Comparison of ENCODE assay signal across 8 cellular contexts in the genomic region with DNA sequence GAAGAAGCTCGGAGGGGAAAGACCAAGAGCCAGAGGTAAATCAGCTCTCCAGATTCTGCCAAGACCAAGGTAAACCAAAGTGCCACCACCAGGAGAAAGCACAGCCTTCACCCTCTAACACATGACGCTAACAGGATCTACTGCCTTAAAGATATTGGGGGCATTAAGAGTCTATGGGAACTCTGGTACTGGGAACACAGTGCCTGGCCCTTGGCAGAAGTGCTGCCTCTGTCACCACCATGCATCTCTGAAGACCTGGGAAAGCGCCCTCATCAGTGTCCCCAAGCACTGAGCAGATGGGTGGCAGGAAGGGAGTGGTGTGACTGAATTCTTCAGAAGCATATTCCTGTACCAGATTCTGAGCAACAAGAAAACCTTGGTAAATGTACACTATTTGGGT. TPM values are rescaled to one million over a fixed set of nuclear protein-coding genes. Genes with fewer than 3 reads are reported as not detected.
DNase-seq lines count a peak whose midpoint lies in the region; ATAC-seq and TF ChIP-seq lines count a peak whose summit lies in the region.

No MANE protein-coding gene starts in this region.

- H3K9me3 Mint-ChIP-seq in activated CD4-positive, alpha-beta memory T cell treated with anti-CD3 and anti-CD28 coated beads for 36 hours, result no peaks in the 10 kb centered on the region

- H2AFZ ChIP-seq in HCT116 (ENCODE audit: low read depth, low read length, poor library complexity, severe bottlenecking), result no peak overlapping the region

- H3K27ac ChIP-seq in HCT116 (ENCODE audit: low read depth, low read length) (no peak overlapping the region), gastroesophageal sphincter (peak overlapping the region in 3 of 4 donors; percentile 85 to 90 (median 86)), gastrocnemius medialis (peak overlapping the region in 3 of 4 donors; percentile 74 to 85 (median 74))

- H3K36me3 ChIP-seq in HCT116 (ENCODE audit: control insufficient read depth in 1 of 2, insufficient read depth in 2 of 2, low read length in 2 of 2) (peaks cover 5 to 6% of the 10 kb centered on the region in 2 experiments; a peak in 2 of 4 replicates), gastroesophageal sphincter (peaks cover 0 to 31% of the 10 kb centered on the region in 2 donors), gastrocnemius medialis (no peaks in the 10 kb centered on the region)

- ATAC-seq in HCT116 (no peak), gastroesophageal sphincter (no peak), gastrocnemius medialis (no peak), HG02870 (IDR thresholded peaks at IDR 0.05; ENCODE audit: unreplicated experiment) (no peak), GM21717 (IDR thresholded peaks at IDR 0.05; ENCODE audit: unreplicated experiment) (no peak), GM21515 (IDR thresholded peaks at IDR 0.05; ENCODE audit: unreplicated experiment) (no peak)

- BruUV-seq in HCT116 (replicated peaks; lab: Mats Ljungman, UMichigan), result no TSS peak

- TF ChIP-seq RAD21 in HCT116 (IDR thresholded peaks at IDR 0.05; ENCODE audit: low read depth), result no peak

- no peak for DNase-seq in HCT116 (ENCODE audit: low read depth, low spot score)
- peak; percentile 12 for DNase-seq in activated CD4-positive, alpha-beta memory T cell treated with anti-CD3 and anti-CD28 coated beads for 36 hours
- DNase-seq in gastrocnemius medialis, result no peak
- DNase-seq in UCSD-AML1 (lab: John Stamatoyannopoulos, UW; ENCODE audit: unreplicated experiment), result no peak

- TF ChIP-seq CTCF in HCT116 (IDR thresholded peaks at IDR 0.05 in 2 of 3, conservative IDR thresholded peaks at IDR 0.05 in 1 of 3; ENCODE audit: borderline replicate concordance in 1 of 3, insufficient read depth in 1 of 3, low read depth in 2 of 3, low read length in 2 of 3), result no peak
- no peak for TF ChIP-seq CTCF in gastroesophageal sphincter (IDR thresholded peaks at IDR 0.05)
- no peak for TF ChIP-seq CTCF in gastrocnemius medialis (IDR thresholded peaks at IDR 0.05 in 4 of 5, conservative IDR thresholded peaks at IDR 0.05 in 1 of 5)

- RAD21 ChIA-PET in HCT116 (lab: Charles Lee; ENCODE audit: low non-redundant PET in 1 of 2, low total read pairs in 2 of 2, uncharacterized antibody in 2 of 2, unreplicated experiment in 2 of 2), result no interaction called here

- peak overlapping the region; percentile 95 for H3K4me2 ChIP-seq in HCT116 (ENCODE audit: low read length)

- H3K9me3 ChIP-seq in HCT116 (ENCODE audit: control insufficient read depth in 1 of 2, insufficient read depth in 1 of 2, low read depth in 1 of 2, low read length in 2 of 2) (no peaks in the 10 kb centered on the region), gastroesophageal sphincter (no peaks in the 10 kb centered on the region), gastrocnemius medialis (no peaks in the 10 kb centered on the region)

- peak overlapping the region; percentile 99 for H3K4me3 Mint-ChIP-seq in activated CD4-positive, alpha-beta memory T cell treated with anti-CD3 and anti-CD28 coated beads for 36 hours

- H3K4me1 Mint-ChIP-seq in activated CD4-positive, alpha-beta memory T cell treated with anti-CD3 and anti-CD28 coated beads for 36 hours (ENCODE audit: low read depth), result peaks cover 31% of the 10 kb centered on the region

- in situ Hi-C loops in gastrocnemius medialis (cut with MboI; ENCODE audit: low sequenced_read_pairs in 4 of 4), result no loop called here

- H4K20me1 ChIP-seq in HCT116 (ENCODE audit: insufficient read depth), result no peaks in the 10 kb centered on the region

- POLR2A ChIA-PET in HCT116 (lab: Charles Lee), result no interaction called here
- POLR2A ChIA-PET in activated CD4-positive, alpha-beta memory T cell treated with anti-CD3 and anti-CD28 coated beads for 36 hours (lab: Charles Lee), result no interaction called here

- H3K4me1 ChIP-seq in HCT116 (ENCODE audit: control insufficient read depth in 1 of 2, insufficient read depth in 2 of 2, low read length in 2 of 2) (peaks cover 12 to 27% of the 10 kb centered on the region in 2 experiments), gastroesophageal sphincter (peaks cover 3 to 29% (median 14%) of the 10 kb centered on the region in 3 donors), gastrocnemius medialis (peaks cover 8 to 23% of the 10 kb centered on the region in 2 donors)

- 80 to 93% methylated on average over 1 to 3 of the region's 3 CpGs for WGBS in gastroesophageal sphincter (ENCODE audit: low coverage in 1 of 2), 2 donors

- no peak for TF ChIP-seq POLR2A in HCT116 (IDR thresholded peaks at IDR 0.05; ENCODE audit: borderline replicate concordance, extremely low read depth, insufficient read depth, insufficient read length)
- TF ChIP-seq POLR2A in gastroesophageal sphincter (IDR thresholded peaks at IDR 0.05), result no peak
- no peak for TF ChIP-seq POLR2A in gastrocnemius medialis (IDR thresholded peaks at IDR 0.05)

- H3K9me2 ChIP-seq in HCT116 (ENCODE audit: insufficient read depth), result no peaks in the 10 kb centered on the region

- intact Hi-C loops in HCT116 (cut with micrococcal nuclease) (no loop called here), gastrocnemius medialis (cut with DNase I; ENCODE audit: low total_unique reads) (loop anchor here (5.0 kb wide), 1 partner anchor 512 kb away; the partner anchor contains the start of gene LCORL)
- intact Hi-C loops in activated CD4-positive, alpha-beta memory T cell treated with anti-CD3 and anti-CD28 coated beads for 36 hours (cut with micrococcal nuclease), result loop anchor here (2.0 kb wide), 1 partner anchor 512 kb away; no protein-coding TSS in a partner anchor

- H3K9ac ChIP-seq in HCT116 (ENCODE audit: low read length), result peak overlapping the region; percentile 84

- no peak for TF ChIP-seq EP300 in gastroesophageal sphincter (IDR thresholded peaks at IDR 0.05)

- H3K4me3 ChIP-seq in HCT116 (replicated peaks in 1 of 2; ENCODE audit: low read depth in 1 of 2, low read length in 2 of 2), result peak overlapping the region; percentile 80 to 93
- peak overlapping the region; percentile 82 to 95 for H3K4me3 ChIP-seq in gastroesophageal sphincter
- peak overlapping the region in 3 of 4 donors; percentile 69 to 96 (median 75) for H3K4me3 ChIP-seq in gastrocnemius medialis

- H3K27me3 ChIP-seq in HCT116 (ENCODE audit: insufficient read depth, low read length) (no peaks in the 10 kb centered on the region), gastroesophageal sphincter (no peaks in the 10 kb centered on the region), gastrocnemius medialis (no peaks in the 10 kb centered on the region)

- H3K36me3 Mint-ChIP-seq in activated CD4-positive, alpha-beta memory T cell treated with anti-CD3 and anti-CD28 coated beads for 36 hours, result peaks cover 19% of the 10 kb centered on the region

- no peaks in the 10 kb centered on the region for H3K27me3 Mint-ChIP-seq in activated CD4-positive, alpha-beta memory T cell treated with anti-CD3 and anti-CD28 coated beads for 36 hours

- peaks cover 46% of the 10 kb centered on the region for H3K79me2 ChIP-seq in HCT116 (ENCODE audit: insufficient read depth, low read length)

- H3K27ac Mint-ChIP-seq in activated CD4-positive, alpha-beta memory T cell treated with anti-CD3 and anti-CD28 coated beads for 36 hours, result no peak overlapping the region

- CTCF ChIA-PET in HCT116 (lab: Charles Lee), result no interaction called here
- CTCF ChIA-PET in activated CD4-positive, alpha-beta memory T cell treated with anti-CD3 and anti-CD28 coated beads for 36 hours (lab: Charles Lee), result interaction anchor here (1.5 to 2.2 kb wide), 2 partner anchors 38 to 126 kb away, joined by 3 to 8 read pairs; no protein-coding TSS in a partner anchor

TF ChIP-seq in HCT116, 20 proteins besides CTCF, POLR2A, EP300 and RAD21:
- no peak for TF ChIP-seq TCF7L2 (IDR thresholded peaks at IDR 0.05; ENCODE audit: borderline replicate concordance, extremely low read depth, insufficient read depth, insufficient read length)
- no peak for TF ChIP-seq CEBPB (IDR thresholded peaks at IDR 0.05; ENCODE audit: low read depth)
- no peak for TF ChIP-seq ZNF274 (IDR thresholded peaks at IDR 0.05; ENCODE audit: low read depth, low read length)
- TF ChIP-seq, protein P1, sequence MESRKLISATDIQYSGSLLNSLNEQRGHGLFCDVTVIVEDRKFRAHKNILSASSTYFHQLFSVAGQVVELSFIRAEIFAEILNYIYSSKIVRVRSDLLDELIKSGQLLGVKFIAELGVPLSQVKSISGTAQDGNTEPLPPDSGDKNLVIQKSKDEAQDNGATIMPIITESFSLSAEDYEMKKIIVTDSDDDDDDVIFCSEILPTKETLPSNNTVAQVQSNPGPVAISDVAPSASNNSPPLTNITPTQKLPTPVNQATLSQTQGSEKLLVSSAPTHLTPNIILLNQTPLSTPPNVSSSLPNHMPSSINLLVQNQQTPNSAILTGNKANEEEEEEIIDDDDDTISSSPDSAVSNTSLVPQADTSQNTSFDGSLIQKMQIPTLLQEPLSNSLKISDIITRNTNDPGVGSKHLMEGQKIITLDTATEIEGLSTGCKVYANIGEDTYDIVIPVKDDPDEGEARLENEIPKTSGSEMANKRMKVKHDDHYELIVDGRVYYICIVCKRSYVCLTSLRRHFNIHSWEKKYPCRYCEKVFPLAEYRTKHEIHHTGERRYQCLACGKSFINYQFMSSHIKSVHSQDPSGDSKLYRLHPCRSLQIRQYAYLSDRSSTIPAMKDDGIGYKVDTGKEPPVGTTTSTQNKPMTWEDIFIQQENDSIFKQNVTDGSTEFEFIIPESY (IDR thresholded peaks at IDR 0.05; ENCODE audit: extremely low read depth, insufficient replicate concordance, low read length), result no peak
- TF ChIP-seq FOSL1 (IDR thresholded peaks at IDR 0.05; ENCODE audit: low read depth), result no peak
TF ChIP-seq in HCT116: peak in this region for 0.

RNA-seq across cellular contexts. Expression of gene QDPR, which starts 1.3 kb away (rescaled TPM):
- total RNA-seq in HCT116 (2021; ENCODE audit: unreplicated experiment) (39.5 TPM), gastroesophageal sphincter (10 to 100 TPM in 1 of 4 donors, 1 to 10 TPM in 3; 2.3 to 13.6 (median 6.0) TPM), gastrocnemius medialis (10 to 100 TPM in 1 of 4 donors, 1 to 10 TPM in 3; 6.9 to 15.6 (median 9.1) TPM)
- 30.5 and 32.9 TPM in 2 replicates for polyA plus RNA-seq in HCT116 (2012)
- 10 to 100 TPM; 35.5 to 36.3 TPM for total RNA-seq in activated CD4-positive, alpha-beta memory T cell treated with anti-CD3 and anti-CD28 coated beads for 36 hours

RNA-seq across cellular contexts. Expression of gene CLRN2, which starts 4.4 kb away (rescaled TPM):
- total RNA-seq in HCT116 (2021; ENCODE audit: unreplicated experiment), result not detected
- not detected in 2 replicates for polyA plus RNA-seq in HCT116 (2012)
- not detected for total RNA-seq in activated CD4-positive, alpha-beta memory T cell treated with anti-CD3 and anti-CD28 coated beads for 36 hours
- total RNA-seq in gastroesophageal sphincter, result not detected
- total RNA-seq in gastrocnemius medialis, result not detected
